1 cellular context compared by ENCODE assay signal in genomic region chr12:115433014-115433634, GRCh38.
TF ChIP-seq lines count a peak whose summit lies in the region.

No MANE protein-coding gene starts in this region.

TF ChIP-seq in HepG2, 621 proteins besides CTCF, POLR2A, EP300 and RAD21 (continued from another document and continues in another):
- TF ChIP-seq MTERF4 (CRISPR knock-in tag; IDR thresholded peaks at IDR 0.05) (no peak), CENPT (CRISPR knock-in tag; IDR thresholded peaks at IDR 0.05; ENCODE audit: low read depth) (no peak), PRDM4 (CRISPR knock-in tag; IDR thresholded peaks at IDR 0.05; ENCODE audit: borderline replicate concordance) (no peak), ZFP41 (CRISPR knock-in tag; IDR thresholded peaks at IDR 0.05; ENCODE audit: borderline replicate concordance) (no peak), ZNF407 (CRISPR knock-in tag; IDR thresholded peaks at IDR 0.05; ENCODE audit: not compliant biosample characterization) (no peak), ZNF234 (CRISPR knock-in tag; conservative IDR thresholded peaks at IDR 0.05) (no peak), ZNF44 (CRISPR knock-in tag; IDR thresholded peaks at IDR 0.05) (no peak), CREM (IDR thresholded peaks at IDR 0.05) (peak; percentile 89), CREM (CRISPR knock-in tag; IDR thresholded peaks at IDR 0.05) (no peak), HDAC2 (CRISPR knock-in tag; IDR thresholded peaks at IDR 0.05) (peak; percentile 92), TIGD3 (CRISPR knock-in tag; IDR thresholded peaks at IDR 0.05; ENCODE audit: borderline replicate concordance) (no peak), FOXJ3 (CRISPR knock-in tag; IDR thresholded peaks at IDR 0.05; ENCODE audit: borderline replicate concordance) (peak; percentile 84; the same call in 1 of the 2 replicates), HCFC1 (IDR thresholded peaks at IDR 0.05; ENCODE audit: low read depth, low read length) (no peak), SAP130 (CRISPR knock-in tag; IDR thresholded peaks at IDR 0.05; ENCODE audit: low read depth) (peak; percentile 68), SMARCE1 (IDR thresholded peaks at IDR 0.05; ENCODE audit: borderline replicate concordance) (no peak), FOXA1 (IDR thresholded peaks at IDR 0.05) (no peak), FOXA1 (CRISPR knock-in tag; IDR thresholded peaks at IDR 0.05) (peak; percentile 71), ZNF674 (CRISPR knock-in tag; IDR thresholded peaks at IDR 0.05; ENCODE audit: low read depth) (no peak), AGO2 (optimal IDR thresholded peaks at IDR 0.05; ENCODE audit: low read depth, low read length) (no peak), REXO4 (CRISPR knock-in tag; IDR thresholded peaks at IDR 0.05; ENCODE audit: borderline replicate concordance) (no peak), ATF7 (IDR thresholded peaks at IDR 0.05) (no peak), ATF7 (CRISPR knock-in tag; IDR thresholded peaks at IDR 0.05) (no peak), KMT2B (CRISPR knock-in tag; IDR thresholded peaks at IDR 0.05) (peak; percentile 33; the same call in 1 of the 2 replicates), NR2F1 (CRISPR knock-in tag; IDR thresholded peaks at IDR 0.05) (peak in 1 of 2 experiments; percentile 43; a peak in 1 of 4 replicates), IKZF4 (CRISPR knock-in tag; IDR thresholded peaks at IDR 0.05; ENCODE audit: borderline replicate concordance, low read depth, not compliant biosample characterization) (no peak), ZNF20 (CRISPR knock-in tag; IDR thresholded peaks at IDR 0.05) (no peak), ZXDC (CRISPR knock-in tag; IDR thresholded peaks at IDR 0.05) (no peak), EZH2 (conservative IDR thresholded peaks at IDR 0.05; ENCODE audit: low read depth, low read length) (no peak), NCOA2 (CRISPR knock-in tag; IDR thresholded peaks at IDR 0.05) (peak; percentile 99), FOSL2 (CRISPR knock-in tag; IDR thresholded peaks at IDR 0.05) (peak; percentile 79), ZKSCAN8 (CRISPR knock-in tag; IDR thresholded peaks at IDR 0.05; ENCODE audit: borderline replicate concordance) (0 out of 2 replicates have a peak, but pooled peaks have one; percentile 56), RFX3 (CRISPR knock-in tag; IDR thresholded peaks at IDR 0.05) (no peak), ZNF30 (CRISPR knock-in tag; IDR thresholded peaks at IDR 0.05) (no peak), ZNF33A (CRISPR knock-in tag; IDR thresholded peaks at IDR 0.05; ENCODE audit: borderline replicate concordance) (no peak), ZNF337 (CRISPR knock-in tag; IDR thresholded peaks at IDR 0.05; ENCODE audit: borderline replicate concordance, low read depth) (no peak), SCMH1 (CRISPR knock-in tag; IDR thresholded peaks at IDR 0.05; ENCODE audit: borderline replicate concordance) (no peak), DPF2 (CRISPR knock-in tag; IDR thresholded peaks at IDR 0.05; ENCODE audit: borderline replicate concordance, low read depth) (0 out of 2 replicates have a peak, but pooled peaks have one; percentile 51), ZSCAN29 (CRISPR knock-in tag; conservative IDR thresholded peaks at IDR 0.05) (0 out of 2 replicates have a peak, but pooled peaks have one; percentile 71), FOXO1 (CRISPR knock-in tag; IDR thresholded peaks at IDR 0.05) (peak; percentile 88), GZF1 (CRISPR knock-in tag; IDR thresholded peaks at IDR 0.05) (no peak), ZNF576 (CRISPR knock-in tag; IDR thresholded peaks at IDR 0.05) (no peak), ATF6 (CRISPR knock-in tag; conservative IDR thresholded peaks at IDR 0.05) (no peak), ZMYM2 (CRISPR knock-in tag; IDR thresholded peaks at IDR 0.05) (no peak), ETV5 (CRISPR knock-in tag; IDR thresholded peaks at IDR 0.05; ENCODE audit: borderline replicate concordance) (peak; percentile 98), KAT7 (CRISPR knock-in tag; IDR thresholded peaks at IDR 0.05; ENCODE audit: borderline replicate concordance) (no peak), ZEB1 (IDR thresholded peaks at IDR 0.05; ENCODE audit: insufficient replicate concordance, low read depth) (peak; percentile 90), ZNF513 (CRISPR knock-in tag; conservative IDR thresholded peaks at IDR 0.05) (no peak), STAT5B (CRISPR knock-in tag; IDR thresholded peaks at IDR 0.05) (no peak), GABPB1 (CRISPR knock-in tag; IDR thresholded peaks at IDR 0.05) (peak; percentile 49; the same call in 1 of the 2 replicates)
